ENCODE assay signal across 24 cellular contexts in the genomic region with DNA sequence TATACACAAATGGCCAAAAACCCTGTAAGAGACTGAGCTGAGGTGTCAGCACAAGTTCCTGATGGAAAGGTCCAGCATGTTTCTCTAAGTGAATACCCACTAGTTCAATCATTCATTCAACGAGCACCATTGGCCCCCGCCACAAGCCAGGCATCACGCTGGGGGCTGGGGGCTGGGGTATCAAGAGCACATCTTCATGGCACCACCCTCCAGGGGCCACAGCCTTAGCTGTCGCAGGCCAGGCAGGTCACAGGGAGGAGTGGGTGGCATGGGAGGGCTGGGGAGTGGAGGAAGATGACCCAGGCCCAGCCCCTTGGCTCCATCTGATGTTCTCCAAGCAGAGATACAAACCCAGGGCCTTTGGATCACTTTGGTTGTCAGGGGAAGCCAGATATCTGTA.
DNase-seq lines count a peak whose midpoint lies in the region; ATAC-seq and TF ChIP-seq lines count a peak whose summit lies in the region.
"Had no signal": no experiment of that assay in that cellular context is flagged by ENCODE, and none has a peak within 500 bp of the region (broad histone marks: within the 10 kb centered on the region; RNA-seq: fewer than 3 reads in every experiment).

No MANE protein-coding gene starts in this region.

- H3K79me2 ChIP-seq in osteoblast (ENCODE audit: insufficient read depth, low read length) = no peaks in the 10 kb centered on the region

- H3K4me1 ChIP-seq in esophagus muscularis mucosa = peaks cover 9 to 20% (median 17%) of the 10 kb centered on the region in 4 donors
- peaks cover 23% of the 10 kb centered on the region for H3K4me1 ChIP-seq in osteoblast (ENCODE audit: insufficient read depth, low read length)
- H3K4me1 ChIP-seq: Caco-2 had no signal

- H3K27me3 ChIP-seq in esophagus muscularis mucosa = no peaks in the 10 kb centered on the region
- H3K27me3 ChIP-seq in osteoblast (ENCODE audit: insufficient read depth, low read length) = peaks cover 10% of the 10 kb centered on the region
- H3K27me3 ChIP-seq: BLaER1 treated with 17β-estradiol and CSF1 and Interleukin-3, amounts not matched to agents 10 nM and 100 nM had no signal

- H3K36me3 ChIP-seq in esophagus muscularis mucosa (no peaks in the 10 kb centered on the region), osteoblast (ENCODE audit: insufficient read depth, low read length) (no peaks in the 10 kb centered on the region)
- H3K36me3 ChIP-seq: BLaER1 treated with 17β-estradiol and CSF1 and Interleukin-3, amounts not matched to agents 10 nM and 100 nM had no signal

- DNase-seq in coronary artery (ENCODE audit: low spot score) (peak; percentile 72), esophagus muscularis mucosa (ENCODE audit: extremely low spot score) (peak; percentile 89), osteoblast (ENCODE audit: insufficient read length, low spot score, missing footprints) (peak; percentile 17), ureter (ENCODE audit: low spot score) (peak; percentile 36), GM19238 (ENCODE audit: insufficient read length, low spot score) (no peak), T1000 (lab: John Stamatoyannopoulos, UW) (no peak)
- DNase-seq: Caco-2; CD4-positive, alpha-beta memory T cell; DMS 273 treated with DMSO at 0.1 percent for 48 hours; GOT3; IMR-90; NCI-H1092 treated with DMSO at 0.1 percent for 48 hours; NCI-H1436 treated with DMSO at 0.1 percent for 48 hours; NCI-H1930; NCI-H2227 treated with DMSO at 0.1 percent for 48 hours; NCI-H748 treated with DMSO at 0.1 percent for 48 hours; PC-9; SHP77 treated with DMSO at 0.1 percent for 48 hours had no signal

- no peak overlapping the region for H3K4me2 ChIP-seq in osteoblast (ENCODE audit: insufficient read depth, low read length)
- H3K4me2 ChIP-seq: BLaER1 treated with 17β-estradiol and CSF1 and Interleukin-3, amounts not matched to agents 10 nM and 100 nM; KMS-11; PC-9 had no signal

- H3K9me3 ChIP-seq in esophagus muscularis mucosa = peaks cover 0 to 12% (median 5%) of the 10 kb centered on the region in 4 donors
- H3K9me3 ChIP-seq in osteoblast (ENCODE audit: low read depth, low read length) = peaks cover 3% of the 10 kb centered on the region
- H3K9me3 ChIP-seq: Caco-2 had no signal

- 100% methylated on average over 1 of the region's 4 CpGs for WGBS in esophagus muscularis mucosa

- H3K4me3 ChIP-seq in coronary artery (no peak overlapping the region), esophagus muscularis mucosa (no peak overlapping the region), osteoblast (ENCODE audit: insufficient read depth, low read length) (no peak overlapping the region)
- H3K4me3 ChIP-seq: BLaER1 treated with 17β-estradiol and CSF1 and Interleukin-3, amounts not matched to agents 10 nM and 100 nM; GM12878; PC-9 had no signal

- no peaks in the 10 kb centered on the region for H4K20me1 ChIP-seq in osteoblast (ENCODE audit: insufficient read depth, low read length)
- H4K20me1 ChIP-seq: BLaER1 treated with 17β-estradiol and CSF1 and Interleukin-3, amounts not matched to agents 10 nM and 100 nM had no signal

- ATAC-seq in GM21717 (IDR thresholded peaks at IDR 0.05; ENCODE audit: unreplicated experiment) = no peak
- ATAC-seq: GM12878, HCT116 had no signal

- no peak for TF ChIP-seq EP300 in esophagus muscularis mucosa (IDR thresholded peaks at IDR 0.05)

- H3K27ac ChIP-seq in coronary artery (no peak overlapping the region), esophagus muscularis mucosa (replicated peaks in 1 of 4) (no peak overlapping the region), osteoblast (ENCODE audit: low read depth, low read length) (no peak overlapping the region)
- H3K27ac ChIP-seq: BLaER1 treated with 17β-estradiol and CSF1 and Interleukin-3, amounts not matched to agents 10 nM and 100 nM; KMS-11; PC-9; RWPE1 had no signal

- H2AFZ ChIP-seq in osteoblast (ENCODE audit: low read length) = no peak overlapping the region
- H2AFZ ChIP-seq: PC-9 had no signal

- no peak for TF ChIP-seq CTCF in coronary artery (IDR thresholded peaks at IDR 0.05)
- no peak for TF ChIP-seq CTCF in esophagus muscularis mucosa (IDR thresholded peaks at IDR 0.05)
- no peak for TF ChIP-seq CTCF in osteoblast (IDR thresholded peaks at IDR 0.05; ENCODE audit: extremely low read depth, low read depth, low read length)

- no peak for TF ChIP-seq POLR2A in esophagus muscularis mucosa (IDR thresholded peaks at IDR 0.05; ENCODE audit: low read depth)

- intact Hi-C loops in esophagus muscularis mucosa (cut with DNase I) = no loop called here

Comparison
In these comparisons a context has a peak if more than half of its experiments do, and no peak if none do; other contexts are left out.
1. DNase-seq: peak in coronary artery (single experiment), esophagus muscularis mucosa (single experiment), osteoblast (single experiment) and ureter (single experiment); none in GM19238 (single experiment) and T1000 (single experiment).